In the genomic region with DNA sequence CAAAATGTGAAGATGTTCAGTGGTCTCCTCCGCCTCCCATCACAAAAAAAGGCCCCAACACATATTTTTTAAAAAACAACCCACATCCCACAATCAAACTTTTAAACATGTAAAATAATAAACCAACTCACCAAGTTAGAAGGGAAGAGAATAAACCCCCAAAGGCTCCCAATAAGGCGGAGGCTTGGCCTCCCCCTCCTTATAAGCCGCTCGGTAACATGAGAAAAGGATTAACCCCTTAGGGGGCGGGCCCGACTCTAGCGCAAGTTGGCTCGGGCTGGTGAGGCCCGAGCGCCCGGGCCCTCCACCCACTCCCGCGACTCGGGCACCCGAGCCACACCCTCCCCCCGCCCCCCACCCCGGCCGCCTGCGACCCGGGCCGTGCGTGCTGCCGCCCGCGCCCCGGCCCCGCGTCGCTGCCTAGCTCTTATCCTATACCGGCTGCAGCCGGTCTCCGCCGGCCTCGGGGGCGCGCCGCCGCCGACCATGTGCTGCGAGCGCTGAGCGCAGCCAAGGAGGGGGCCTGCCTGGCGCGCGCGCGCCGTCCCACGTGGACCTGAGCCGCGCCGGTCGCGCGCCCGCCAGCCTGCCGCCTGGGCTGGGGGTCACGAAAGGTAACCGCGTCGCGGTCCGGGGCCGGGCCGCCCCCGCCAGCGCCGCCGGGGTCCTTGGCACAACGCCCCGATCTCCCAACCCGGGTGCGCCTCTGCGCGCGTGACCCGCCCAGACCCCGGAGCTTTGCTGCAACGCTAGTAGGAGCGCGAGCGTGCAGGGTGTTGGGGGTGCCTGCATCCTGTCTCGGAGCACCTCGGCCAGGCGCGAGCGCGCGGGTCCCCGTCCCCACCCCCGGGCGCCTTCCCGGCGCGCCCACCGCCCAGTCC, we compare ENCODE assay signal across 8 cellular contexts. TPM values are rescaled to one million over a fixed set of nuclear protein-coding genes. Genes with fewer than 3 reads are reported as not detected.
DNase-seq lines count a peak whose midpoint lies in the region; ATAC-seq and TF ChIP-seq lines count a peak whose summit lies in the region.

A gene (plus strand): TSS at position 541 of the 881 bp plus-strand sequence. CDS start 15,999 bp downstream, outside the sequence.
A gene with protein sequence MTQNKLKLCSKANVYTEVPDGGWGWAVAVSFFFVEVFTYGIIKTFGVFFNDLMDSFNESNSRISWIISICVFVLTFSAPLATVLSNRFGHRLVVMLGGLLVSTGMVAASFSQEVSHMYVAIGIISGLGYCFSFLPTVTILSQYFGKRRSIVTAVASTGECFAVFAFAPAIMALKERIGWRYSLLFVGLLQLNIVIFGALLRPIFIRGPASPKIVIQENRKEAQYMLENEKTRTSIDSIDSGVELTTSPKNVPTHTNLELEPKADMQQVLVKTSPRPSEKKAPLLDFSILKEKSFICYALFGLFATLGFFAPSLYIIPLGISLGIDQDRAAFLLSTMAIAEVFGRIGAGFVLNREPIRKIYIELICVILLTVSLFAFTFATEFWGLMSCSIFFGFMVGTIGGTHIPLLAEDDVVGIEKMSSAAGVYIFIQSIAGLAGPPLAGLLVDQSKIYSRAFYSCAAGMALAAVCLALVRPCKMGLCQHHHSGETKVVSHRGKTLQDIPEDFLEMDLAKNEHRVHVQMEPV (minus strand): TSS at position 173 of the 881 bp plus-strand sequence. CDS start 12,807 bp downstream, outside the sequence.

- peak within 1 kb of the TSS; percentile 85 for H3K4me3 ChIP-seq in IMR-90 (ENCODE audit: insufficient read depth, low read depth, low read length)
- H3K4me3 ChIP-seq in osteoblast (ENCODE audit: insufficient read depth, low read length) = peak within 1 kb of the TSS; percentile 84
- peak within 1 kb of the TSS; percentile 34 to 81 (median 64) for H3K4me3 ChIP-seq in thyroid gland (replicated peaks in 1 of 3)

- TF ChIP-seq POLR2A in IMR-90 (IDR thresholded peaks at IDR 0.05; ENCODE audit: low read depth, low read length) (peak; percentile 51), thyroid gland (IDR thresholded peaks at IDR 0.05) (no peak)

- H3K36me3 ChIP-seq in IMR-90 (ENCODE audit: control insufficient read depth, insufficient read depth, low read length) (no peaks in the 10 kb centered on the region), osteoblast (ENCODE audit: insufficient read depth, low read length) (no peaks in the 10 kb centered on the region), thyroid gland (no peaks in the 10 kb centered on the region)

- dilution Hi-C loops in IMR-90 (cut with HindIII; ENCODE audit: low sequenced_read_pairs, unreplicated experiment) = no loop called here

- H4K91ac ChIP-seq in IMR-90 (ENCODE audit: insufficient read depth, low read depth, low read length) = no peak within 1 kb of the TSS

- H2AK5ac ChIP-seq in IMR-90 (ENCODE audit: low read depth, low read length) = no peak within 1 kb of the TSS

- H3K18ac ChIP-seq in IMR-90 (ENCODE audit: low read depth, low read length) = no peak within 1 kb of the TSS

- H3K4me2 ChIP-seq in IMR-90 (ENCODE audit: low read depth, low read length) (peak within 1 kb of the TSS; percentile 98), osteoblast (ENCODE audit: insufficient read depth, low read length) (peak within 1 kb of the TSS; percentile 82)

- H3K27me3 ChIP-seq in IMR-90 (ENCODE audit: control insufficient read depth, insufficient read depth, low read length) (peaks cover 22% of the 10 kb centered on the region), osteoblast (ENCODE audit: insufficient read depth, low read length) (peaks cover 3% of the 10 kb centered on the region), thyroid gland (no peaks in the 10 kb centered on the region)

- peak within 1 kb of the TSS in 1 of 2 experiments; percentile 24; a peak in 1 of 4 replicates for H4K8ac ChIP-seq in IMR-90 (ENCODE audit: low read depth in 2 of 2, low read length in 2 of 2)

- H4K5ac ChIP-seq in IMR-90 (ENCODE audit: low read depth, low read length) = no peak within 1 kb of the TSS

- H2BK15ac ChIP-seq in IMR-90 (ENCODE audit: low read depth, low read length) = no peak within 1 kb of the TSS

- 1% methylated on average over 26 of the region's 96 CpGs; no CpG with 5 or more reads in 1 of the 2 experiments for WGBS in IMR-90 (ENCODE audit: extremely low coverage in 2 of 2, insufficient read length in 1 of 2), 2 experiments
- WGBS in thyroid gland, 2 donors = 0 to 2% methylated on average over 11 to 23 of the region's 96 CpGs

- CTCF ChIA-PET in IMR-90 (lab: Yijun Ruan, JAX) = interaction anchor here (3.2 kb wide), 1 partner anchor 108 kb away, joined by 9 read pairs; no protein-coding TSS in a partner anchor

- peaks cover 10% of the 10 kb centered on the region for H3K79me2 ChIP-seq in osteoblast (ENCODE audit: insufficient read depth, low read length)

- no peak within 1 kb of the TSS for H3K56ac ChIP-seq in IMR-90 (ENCODE audit: extremely low read depth, insufficient read depth, low read length)

- H4K20me1 ChIP-seq in IMR-90 (ENCODE audit: insufficient read depth, low read length) (no peaks in the 10 kb centered on the region; the same call in 1 of the 2 replicates), osteoblast (ENCODE audit: insufficient read depth, low read length) (no peaks in the 10 kb centered on the region)

- in situ Hi-C loops in IMR-90 (cut with MboI; ENCODE audit: low sequenced_read_pairs) = no loop called here

- no peaks in the 10 kb centered on the region for H3K9me1 ChIP-seq in IMR-90 (ENCODE audit: insufficient read depth, low read length)

- TF ChIP-seq CTCF in IMR-90 (conservative IDR thresholded peaks at IDR 0.05; ENCODE audit: low read depth, low read length) (no peak), osteoblast (IDR thresholded peaks at IDR 0.05; ENCODE audit: extremely low read depth, low read depth, low read length) (no peak), thyroid gland (IDR thresholded peaks at IDR 0.05) (no peak)

- no peaks in the 10 kb centered on the region for H3K79me1 ChIP-seq in IMR-90 (ENCODE audit: low read depth in 1 of 2, low read length in 2 of 2)

- H3K14ac ChIP-seq in IMR-90 (replicated peaks; ENCODE audit: low read depth, low read length) = no peak within 1 kb of the TSS

- peak; percentile 52 for ATAC-seq in GM21528 (IDR thresholded peaks at IDR 0.05; ENCODE audit: low FRiP score, unreplicated experiment)
- ATAC-seq in IMR-90 (ENCODE audit: low read depth) = peak; percentile 59

- H3K4me1 ChIP-seq in IMR-90 (ENCODE audit: control insufficient read depth, insufficient read depth, low read length) (peaks cover 3% of the 10 kb centered on the region), osteoblast (ENCODE audit: insufficient read depth, low read length) (peaks cover 25% of the 10 kb centered on the region), thyroid gland (peaks cover 3 to 8% of the 10 kb centered on the region in 2 donors)

- no TSS peak for BruUV-seq in IMR-90 (replicated peaks; lab: Mats Ljungman, UMichigan)

- H3K9me3 ChIP-seq in IMR-90 (ENCODE audit: control insufficient read depth, insufficient read depth, low read length) (no peaks in the 10 kb centered on the region), osteoblast (ENCODE audit: low read depth, low read length) (no peaks in the 10 kb centered on the region), thyroid gland (no peaks in the 10 kb centered on the region)

- no peak within 1 kb of the TSS; the same call in 1 of the 2 replicates for H2BK120ac ChIP-seq in IMR-90 (ENCODE audit: low read depth, low read length)

- TF ChIP-seq RAD21 in IMR-90 (IDR thresholded peaks at IDR 0.05; ENCODE audit: low read length) = no peak

- H2BK5ac ChIP-seq in IMR-90 (ENCODE audit: low read depth, low read length, poor library complexity, severe bottlenecking) = no peak within 1 kb of the TSS

- H3K27ac ChIP-seq in IMR-90 (ENCODE audit: insufficient read depth, low read length) = no peak within 1 kb of the TSS; the same call in 1 of the 2 replicates
- H3K27ac ChIP-seq in osteoblast (ENCODE audit: low read depth, low read length) = peak within 1 kb of the TSS; percentile 76
- H3K27ac ChIP-seq in thyroid gland = peak within 1 kb of the TSS; percentile 36 to 75 (median 59)

- H2AFZ ChIP-seq in IMR-90 (replicated peaks; ENCODE audit: low read length, poor library complexity) (peak within 1 kb of the TSS; percentile 92), osteoblast (ENCODE audit: low read length) (peak within 1 kb of the TSS; percentile 67)

- H2BK20ac ChIP-seq in IMR-90 (ENCODE audit: low read depth, low read length) = no peak within 1 kb of the TSS

- intact Hi-C loops in IMR-90 (cut with micrococcal nuclease) (loop anchor here (5.0 kb wide), 1 partner anchor 91 kb away; no protein-coding TSS in a partner anchor), thyroid gland (cut with DNase I) (no loop called here)

- POLR2A ChIA-PET in IMR-90 (lab: Charles Lee; ENCODE audit: unreplicated experiment) = interaction anchor here (1.7 kb wide), 1 partner anchor 107 kb away, joined by 4 read pairs; no protein-coding TSS in a partner anchor

- no peak within 1 kb of the TSS for H3K4ac ChIP-seq in IMR-90 (ENCODE audit: low read depth, low read length)

- peak within 1 kb of the TSS; percentile 77 for H2AK9ac ChIP-seq in IMR-90 (replicated peaks; ENCODE audit: low read depth, low read length, poor library complexity)

- peak within 1 kb of the TSS; percentile 29; the same call in 1 of the 2 replicates for H3K9ac ChIP-seq in IMR-90 (ENCODE audit: low read depth, low read length)

- DNase-seq in DMS 273 (lab: John Stamatoyannopoulos, UW; ENCODE audit: unreplicated experiment) (peak; percentile 97), IMR-90 (peak; percentile 48), RKO (ENCODE audit: low spot score) (peak; percentile 78), glomerular visceral epithelial cell (ENCODE audit: extremely low spot score) (peak; percentile 78), osteoblast (ENCODE audit: insufficient read length, low spot score, missing footprints) (peak; percentile 93), thyroid gland (peak; percentile 56 to 75)
- DNase-seq in activated naive CD4-positive, alpha-beta T cell (lab: John Stamatoyannopoulos, UW) = peak; percentile 62 to 81 (median 76)

- 0 out of 2 replicates have a peak within 1 kb of the TSS, but pooled peaks have one; percentile 14 for H3K23ac ChIP-seq in IMR-90 (ENCODE audit: low read depth, low read length)

TF ChIP-seq in IMR-90, 13 proteins besides CTCF, POLR2A, EP300 and RAD21 (continues in another document):
- TF ChIP-seq RCOR1 (IDR thresholded peaks at IDR 0.05; ENCODE audit: insufficient replicate concordance, low read length) (no peak), SMC3 (IDR thresholded peaks at IDR 0.05; ENCODE audit: low read depth, low read length) (no peak)

RNA-seq across cellular contexts. Expression of the first gene that starts in this region (rescaled TPM):
- total RNA-seq in IMR-90 (2012; rRNA removed) (2.9 and 3.1 TPM in 2 replicates), osteoblast (7.6 and 7.7 TPM in 2 replicates), thyroid gland (10 to 100 TPM in 3 of 4 donors, 1 to 10 TPM in 1; 9.1 to 28.3 (median 18.1) TPM)
- polyA plus RNA-seq in IMR-90 (2012; rRNA removed) = 2.5 and 3.0 TPM in 2 replicates
- polyA plus RNA-seq in IMR-90 (2012; cell fraction: cytosol; rRNA removed) = 1.3 and 2.4 TPM in 2 replicates
- 2.8 and 3.6 TPM in 2 replicates for polyA plus RNA-seq in IMR-90 (2012; cell fraction: nucleus; rRNA removed; ENCODE audit: low replicate concordance)

RNA-seq across cellular contexts. Expression of the second gene that starts in this region (rescaled TPM):
- total RNA-seq in IMR-90 (2012; rRNA removed) (0.54 and 0.83 TPM in 2 replicates), osteoblast (1.4 and 3.8 TPM in 2 replicates), thyroid gland (1 to 10 TPM in 1 of 4 donors, under 1 TPM in 3; 0.13 to 1.8 (median 0.46) TPM)
- polyA plus RNA-seq in IMR-90 (2012; rRNA removed) = 0.22 and 0.29 TPM in 2 replicates
- 0.07 and 0.28 TPM in 2 replicates for polyA plus RNA-seq in IMR-90 (2012; cell fraction: cytosol; rRNA removed)
- 0.20 and 0.49 TPM in 2 replicates for polyA plus RNA-seq in IMR-90 (2012; cell fraction: nucleus; rRNA removed; ENCODE audit: low replicate concordance)
